In the genomic region with DNA sequence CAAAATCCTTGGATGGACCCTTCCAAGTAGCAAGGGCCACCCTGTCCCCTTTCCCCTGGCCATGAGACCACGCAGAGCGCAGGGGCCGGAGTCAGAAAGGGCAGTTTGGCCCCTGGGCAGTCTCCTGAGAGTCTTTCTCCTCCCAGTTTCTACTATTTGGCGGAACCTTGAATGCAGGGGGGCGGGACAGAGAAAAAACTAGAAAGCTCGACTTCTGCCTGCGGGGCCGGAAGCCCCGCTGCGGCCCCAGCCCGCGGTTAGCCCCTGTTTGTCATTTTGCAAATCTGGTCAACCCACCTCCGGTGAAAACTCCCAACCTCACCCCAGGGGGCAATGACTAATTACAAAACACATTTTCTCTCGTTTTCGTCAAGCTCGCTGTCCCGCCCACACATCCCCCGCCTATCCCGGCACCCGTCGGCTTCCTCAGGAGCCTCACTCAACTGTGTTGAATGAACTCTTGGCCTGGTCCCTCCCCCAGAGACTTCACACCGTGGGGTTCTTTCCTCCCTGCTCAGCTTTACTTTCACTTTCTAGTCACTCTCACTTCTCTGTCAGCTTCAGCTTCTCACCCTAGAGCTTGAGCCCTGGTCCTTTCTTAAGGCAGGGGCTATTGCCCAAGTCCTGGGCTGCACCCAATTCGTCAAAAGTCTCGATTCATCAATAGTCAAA, we compare ENCODE assay signal across 8 cellular contexts.
DNase-seq lines count a peak whose midpoint lies in the region; ATAC-seq, FAIRE-seq and TF ChIP-seq lines count a peak whose summit lies in the region.

No MANE protein-coding gene starts in this region.

- H3K36me3 Mint-ChIP-seq in Calu3 (ENCODE audit: insufficient read depth, unreplicated experiment) = peaks cover 14% of the 10 kb centered on the region

- H3K36me3 ChIP-seq in pancreas (no peaks in the 10 kb centered on the region), thymus (ENCODE audit: control insufficient read depth, insufficient read depth) (no peaks in the 10 kb centered on the region)

- FAIRE-seq in pancreas (lab: Jason Lieb, UNC) = no peak

- ATAC-seq in GM19468 (IDR thresholded peaks at IDR 0.05; ENCODE audit: extremely low read depth, unreplicated experiment) (peak; percentile 45), pancreas (peak; percentile 85 to 95 (median 92))

- no peaks in the 10 kb centered on the region for H3K27me3 ChIP-seq in HL-60 (ENCODE audit: insufficient read depth, poor library complexity, severe bottlenecking)
- no peaks in the 10 kb centered on the region for H3K27me3 ChIP-seq in pancreas
- no peaks in the 10 kb centered on the region for H3K27me3 ChIP-seq in thymus (ENCODE audit: control insufficient read depth, insufficient read depth)

- H3K4me1 Mint-ChIP-seq in Calu3 (ENCODE audit: low read depth, unreplicated experiment) = peaks cover 64% of the 10 kb centered on the region

- H3K4me1 ChIP-seq in pancreas (peaks cover 3 to 23% (median 11%) of the 10 kb centered on the region in 3 donors), thymus (ENCODE audit: control insufficient read depth, insufficient read depth, low read length) (peaks cover 24% of the 10 kb centered on the region)

- peak overlapping the region; percentile 75 for H3K4me3 Mint-ChIP-seq in Calu3 (ENCODE audit: low read depth, unreplicated experiment)

- H3K9me3 Mint-ChIP-seq in Calu3 (ENCODE audit: low read depth, unreplicated experiment) = no peaks in the 10 kb centered on the region

- BruUV-seq in Calu3 (replicated peaks; lab: Mats Ljungman, UMichigan) = no TSS peak

- no peak for TF ChIP-seq CTCF in Calu3 (IDR thresholded peaks at IDR 0.05; ENCODE audit: unreplicated experiment)
- TF ChIP-seq CTCF in HL-60 (IDR thresholded peaks at IDR 0.05; ENCODE audit: insufficient read depth, low read length) = no peak
- no peak for TF ChIP-seq CTCF in pancreas (IDR thresholded peaks at IDR 0.05)

- no peaks in the 10 kb centered on the region for H3K27me3 Mint-ChIP-seq in Calu3 (ENCODE audit: unreplicated experiment)

- H3K9me3 ChIP-seq in pancreas (no peaks in the 10 kb centered on the region), thymus (ENCODE audit: control insufficient read depth) (no peaks in the 10 kb centered on the region)

- CTCF ChIA-PET in Calu3 (lab: Charles Lee) = interaction anchor here (0.6 to 2.2 kb wide), 16 partner anchors 9 to 289 kb away, joined by 3 to 17 read pairs (median 4); no protein-coding TSS in a partner anchor

- intact Hi-C loops in Calu3 (cut with micrococcal nuclease; ENCODE audit: unreplicated experiment) (loop anchor here (5.0 kb wide), 2 partner anchors 44 to 61 kb away; no protein-coding TSS in a partner anchor), head of caudate nucleus (cut with DNase I) (no loop called here), pancreas (cut with DNase I) (no loop called here)

- DNase-seq in Calu3 = peak; percentile 95
- peak; percentile 74 to 86 for DNase-seq in HL-60 (ENCODE audit: low read depth in 1 of 2, low spot score in 1 of 2)
- DNase-seq in SK-MEL-5 (ENCODE audit: low read depth, low spot score) = peak; percentile 95
- DNase-seq in activated naive CD4-positive, alpha-beta T cell treated with anti-CD3 and anti-CD28 coated beads, Interleukin-2, amount 50 U/mL, for 16 hours = peak; percentile 98
- DNase-seq in head of caudate nucleus = peak; percentile 52 to 92 (median 78)
- peak in 5 of 6 donors; percentile 67 to 89 (median 72) for DNase-seq in pancreas

- H3K27ac ChIP-seq in HL-60 (replicated peaks) (peak overlapping the region; percentile 59), pancreas (peak overlapping the region; percentile 68 to 89 (median 82)), thymus (ENCODE audit: low read depth) (peak overlapping the region; percentile 88)

- peak overlapping the region; percentile 99 for H3K27ac Mint-ChIP-seq in Calu3 (ENCODE audit: unreplicated experiment)

- 2 to 8% methylated on average over 24 of the region's 24 CpGs for WGBS in pancreas, 2 donors
- 3% methylated on average over 24 of the region's 24 CpGs for WGBS in thymus

- in situ Hi-C loops in SK-MEL-5 (cut with HindIII; ENCODE audit: low pct_unique_long_range_greater_than_20kb, low sequenced_read_pairs) = no loop called here

- H3K4me3 ChIP-seq in HL-60 (replicated peaks; ENCODE audit: insufficient read depth, low read length) (peak overlapping the region; percentile 36), pancreas (peak overlapping the region; percentile 10 to 47 (median 26)), thymus (ENCODE audit: low read length) (peak overlapping the region; percentile 64)

Comparison
In these comparisons a context has a peak if more than half of its experiments do, and no peak if none do; other contexts are left out.
1. Peak in every context shown above with its lines: DNase-seq, ATAC-seq, H3K4me3 ChIP-seq and H3K27ac ChIP-seq.